ENCODE assay signal across 8 cellular contexts in genomic region chr18:712401-713134, GRCh38. TPM values are rescaled to one million over a fixed set of nuclear protein-coding genes. Genes with fewer than 3 reads are reported as not detected.
A peak's percentile ranks its signal among the peaks of the same experiment; 100 is the strongest.
DNase-seq lines count a peak whose midpoint lies in the region; ATAC-seq, FAIRE-seq and TF ChIP-seq lines count a peak whose summit lies in the region.

A gene with protein sequence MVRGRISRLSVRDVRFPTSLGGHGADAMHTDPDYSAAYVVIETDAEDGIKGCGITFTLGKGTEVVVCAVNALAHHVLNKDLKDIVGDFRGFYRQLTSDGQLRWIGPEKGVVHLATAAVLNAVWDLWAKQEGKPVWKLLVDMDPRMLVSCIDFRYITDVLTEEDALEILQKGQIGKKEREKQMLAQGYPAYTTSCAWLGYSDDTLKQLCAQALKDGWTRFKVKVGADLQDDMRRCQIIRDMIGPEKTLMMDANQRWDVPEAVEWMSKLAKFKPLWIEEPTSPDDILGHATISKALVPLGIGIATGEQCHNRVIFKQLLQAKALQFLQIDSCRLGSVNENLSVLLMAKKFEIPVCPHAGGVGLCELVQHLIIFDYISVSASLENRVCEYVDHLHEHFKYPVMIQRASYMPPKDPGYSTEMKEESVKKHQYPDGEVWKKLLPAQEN (minus strand): TSS chr18:712630. CDS start chr18:712587, 43 bp downstream.

- in situ Hi-C loops in HepG2 (cut with HindIII; ENCODE audit: extremely low pct_ligation_motif_present, low pct_unique_long_range_greater_than_20kb): no loop called here

- H3K9me3 ChIP-seq in HepG2 (ENCODE audit: low read length): no peaks in the 10 kb centered on the region

- ATAC-seq in GM18505 (IDR thresholded peaks at IDR 0.05; ENCODE audit: unreplicated experiment) (peak; percentile 83), HG02970 (IDR thresholded peaks at IDR 0.05; ENCODE audit: low FRiP score, unreplicated experiment) (peak; percentile 85), HepG2 (peak; percentile 96)

- H3K9ac ChIP-seq in HepG2 (ENCODE audit: insufficient read depth, low read depth, low read length): peak within 1 kb of the TSS; percentile 82

- peaks cover 35% of the 10 kb centered on the region for H3K4me1 ChIP-seq in HepG2 (ENCODE audit: insufficient read depth, low read length)

- peak; percentile 84 for TF ChIP-seq RAD21 in HepG2 (CRISPR knock-in tag; IDR thresholded peaks at IDR 0.05)

- peak within 1 kb of the TSS; percentile 70 for H3K27ac ChIP-seq in HepG2 (ENCODE audit: extremely low read length, insufficient read depth, low read length)

- CTCF ChIA-PET in HepG2 (lab: Yijun Ruan, JAX; ENCODE audit: low intra/inter-chr PET ratio, low total read pairs): interaction anchor here (0.7 to 1.6 kb wide), 6 partner anchors 18 to 127 kb away, joined by 3 to 6 read pairs (median 3); no protein-coding TSS in a partner anchor

- WGBS in HepG2 (ENCODE audit: low lambda C conversion rate): 9% methylated on average over 11 of the region's 91 CpGs

- no peak for TF ChIP-seq EP300 in HepG2 (IDR thresholded peaks at IDR 0.05; ENCODE audit: low read depth in 2 of 2, low read length in 2 of 2)
- no peak for TF ChIP-seq EP300 in HepG2 (CRISPR knock-in tag; IDR thresholded peaks at IDR 0.05; ENCODE audit: borderline replicate concordance)

- no peaks in the 10 kb centered on the region for H3K27me3 ChIP-seq in HepG2 (ENCODE audit: control insufficient read depth in 1 of 2, insufficient read depth in 2 of 2, low read length in 2 of 2)

- BruUV-seq in HepG2 (replicated peaks; lab: Mats Ljungman, UMichigan): no TSS peak

- intact Hi-C loops in HepG2 (cut with micrococcal nuclease; ENCODE audit: unreplicated experiment): no loop called here

- peaks cover 33% of the 10 kb centered on the region for H3K79me2 ChIP-seq in HepG2 (ENCODE audit: insufficient read depth, low read length)

- FAIRE-seq in HepG2 (lab: Jason Lieb, UNC): no peak

- peak; percentile 93 for DNase-seq in 8988T
- DNase-seq in NCI-H2227 treated with DMSO at 0.1 percent for 48 hours (lab: John Stamatoyannopoulos, UW): peak; percentile 80
- peak; percentile 61 to 76 for DNase-seq in activated CD4-positive, alpha-beta T cell treated with anti-CD3 and anti-CD28 coated beads, Interleukin-2, amount 50 U/mL, for 24 hours (ENCODE audit: low read depth in 1 of 2, low spot score in 1 of 2)
- peak; percentile 90 for DNase-seq in dermis blood vessel endothelial cell
- peak; percentile 76 for DNase-seq in HepG2 (ENCODE audit: low spot score)
- DNase-seq in stimulated activated CD4-positive, alpha-beta T cell treated with anti-CD3 and anti-CD28 coated beads, Interleukin-4, amount 100 ng/mL, for 1 hour: peak; percentile 85

- POLR2A ChIA-PET in HepG2 (lab: Yijun Ruan, JAX): interaction anchor here (0.6 to 2.1 kb wide), 10 partner anchors 10 to 127 kb away, joined by 3 to 33 read pairs (median 4); partner anchors contain the start of gene TYMS

- H3K4me2 ChIP-seq in HepG2 (ENCODE audit: low read depth, low read length): peak within 1 kb of the TSS; percentile 96

- no peak within 1 kb of the TSS for H2AFZ ChIP-seq in HepG2 (ENCODE audit: low read length)

- peak; percentile 51 for TF ChIP-seq POLR2A in GM18505 (IDR thresholded peaks at IDR 0.05; ENCODE audit: borderline replicate concordance, extremely low read depth, insufficient read depth, insufficient read length)
- peak; percentile 36 to 82; a peak in 2 of 4 replicates for TF ChIP-seq POLR2A in HepG2 (IDR thresholded peaks at IDR 0.05; ENCODE audit: insufficient read depth in 1 of 2, low read depth in 2 of 2, low read length in 2 of 2)

- peak within 1 kb of the TSS; percentile 65 to 79 (median 72) for H3K4me3 ChIP-seq in HepG2 (replicated peaks in 1 of 3; ENCODE audit: insufficient read depth in 1 of 3, low read depth in 2 of 3, low read length in 3 of 3)

- peaks cover 0 to 10% of the 10 kb centered on the region in 2 experiments; a peak in 4 of 5 replicates for H3K36me3 ChIP-seq in HepG2 (replicated peaks in 1 of 2; ENCODE audit: control insufficient read depth in 1 of 2, insufficient read depth in 2 of 2, low read length in 2 of 2)

- TF ChIP-seq CTCF in HepG2 (CRISPR knock-in tag; IDR thresholded peaks at IDR 0.05): peak; percentile 92

- no peaks in the 10 kb centered on the region for H4K20me1 ChIP-seq in HepG2 (ENCODE audit: insufficient read depth, low read length)

TF ChIP-seq in HepG2, 621 proteins besides CTCF, POLR2A, EP300 and RAD21 (continues in another document):
- TF ChIP-seq GABPA (IDR thresholded peaks at IDR 0.05; ENCODE audit: low read depth, low read length) (no peak), GABPA (CRISPR knock-in tag; IDR thresholded peaks at IDR 0.05; ENCODE audit: low read depth) (no peak), ZGPAT (CRISPR knock-in tag; IDR thresholded peaks at IDR 0.05) (peak; percentile 17; the same call in 1 of the 2 replicates), ATM (IDR thresholded peaks at IDR 0.05; ENCODE audit: borderline replicate concordance) (no peak), ARHGAP35 (CRISPR knock-in tag; IDR thresholded peaks at IDR 0.05; ENCODE audit: borderline replicate concordance) (no peak)
- TF ChIP-seq, protein P1, sequence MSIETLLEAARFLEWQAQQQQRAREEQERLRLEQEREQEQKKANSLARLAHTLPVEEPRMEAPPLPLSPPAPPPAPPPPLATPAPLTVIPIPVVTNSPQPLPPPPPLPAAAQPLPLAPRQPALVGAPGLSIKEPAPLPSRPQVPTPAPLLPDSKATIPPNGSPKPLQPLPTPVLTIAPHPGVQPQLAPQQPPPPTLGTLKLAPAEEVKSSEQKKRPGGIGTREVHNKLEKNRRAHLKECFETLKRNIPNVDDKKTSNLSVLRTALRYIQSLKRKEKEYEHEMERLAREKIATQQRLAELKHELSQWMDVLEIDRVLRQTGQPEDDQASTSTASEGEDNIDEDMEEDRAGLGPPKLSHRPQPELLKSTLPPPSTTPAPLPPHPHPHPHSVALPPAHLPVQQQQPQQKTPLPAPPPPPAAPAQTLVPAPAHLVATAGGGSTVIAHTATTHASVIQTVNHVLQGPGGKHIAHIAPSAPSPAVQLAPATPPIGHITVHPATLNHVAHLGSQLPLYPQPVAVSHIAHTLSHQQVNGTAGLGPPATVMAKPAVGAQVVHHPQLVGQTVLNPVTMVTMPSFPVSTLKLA (IDR thresholded peaks at IDR 0.05): no peak
- TF ChIP-seq, protein P2, sequence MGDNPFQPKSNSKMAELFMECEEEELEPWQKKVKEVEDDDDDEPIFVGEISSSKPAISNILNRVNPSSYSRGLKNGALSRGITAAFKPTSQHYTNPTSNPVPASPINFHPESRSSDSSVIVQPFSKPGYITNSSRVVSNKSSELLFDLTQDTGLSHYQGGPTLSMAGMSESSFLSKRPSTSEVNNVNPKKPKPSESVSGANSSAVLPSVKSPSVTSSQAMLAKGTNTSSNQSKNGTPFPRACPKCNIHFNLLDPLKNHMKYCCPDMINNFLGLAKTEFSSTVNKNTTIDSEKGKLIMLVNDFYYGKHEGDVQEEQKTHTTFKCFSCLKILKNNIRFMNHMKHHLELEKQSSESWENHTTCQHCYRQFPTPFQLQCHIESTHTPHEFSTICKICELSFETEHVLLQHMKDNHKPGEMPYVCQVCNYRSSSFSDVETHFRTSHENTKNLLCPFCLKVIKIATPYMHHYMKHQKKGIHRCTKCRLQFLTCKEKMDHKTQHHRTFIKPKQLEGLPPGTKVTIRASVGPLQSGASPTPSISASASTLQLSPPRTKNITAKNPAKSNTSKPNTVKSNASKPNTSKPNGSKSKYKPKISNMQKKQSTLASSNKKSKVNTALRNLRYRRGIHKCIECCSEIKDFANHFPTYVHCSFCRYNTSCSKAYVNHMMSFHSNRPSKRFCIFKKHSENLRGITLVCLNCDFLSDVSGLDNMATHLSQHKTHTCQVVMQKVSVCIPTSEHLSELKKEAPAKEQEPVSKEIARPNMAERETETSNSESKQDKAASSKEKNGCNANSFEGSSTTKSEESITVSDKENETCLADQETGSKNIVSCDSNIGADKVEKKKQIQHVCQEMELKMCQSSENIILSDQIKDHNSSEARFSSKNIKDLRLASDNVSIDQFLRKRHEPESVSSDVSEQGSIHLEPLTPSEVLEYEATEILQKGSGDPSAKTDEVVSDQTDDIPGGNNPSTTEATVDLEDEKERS (CRISPR knock-in tag; IDR thresholded peaks at IDR 0.05): no peak

RNA-seq across cellular contexts. Expression of the gene that starts here (rescaled TPM):
- total RNA-seq in dermis blood vessel endothelial cell (24.5 and 30.1 TPM in 2 replicates), HepG2 (2016; rRNA removed; fragmentation: Illumina TruSeq; extraction: Trizol) (21.1 and 37.6 TPM in 2 replicates)
- 8.2 and 9.8 TPM in 2 replicates for total RNA-seq in HepG2 (2016; cell fraction: cytosol; rRNA removed; fragmentation: Illumina TruSeq; extraction: Trizol; ENCODE audit: low read depth)
- total RNA-seq in HepG2 (2016; cell fraction: insoluble cytoplasmic fraction; rRNA removed; fragmentation: Illumina TruSeq; extraction: Trizol): 25.4 and 34.5 TPM in 2 replicates
- total RNA-seq in HepG2 (2016; cell fraction: membrane; rRNA removed; fragmentation: Illumina TruSeq; extraction: Trizol): 8.9 and 9.6 TPM in 2 replicates
- total RNA-seq in HepG2 (2016; cell fraction: nucleus; rRNA removed; fragmentation: Illumina TruSeq; extraction: Trizol): 59.4 and 77.1 TPM in 2 replicates
- 38.2 and 40.1 TPM in 2 replicates for polyA plus RNA-seq in HepG2 (2011; rRNA removed)
- polyA plus RNA-seq in HepG2 (2011; cell fraction: cytosol; rRNA removed): 10.1 and 10.8 TPM in 2 replicates
- polyA plus RNA-seq in HepG2 (2011; cell fraction: nucleus; rRNA removed): 182 and 188 TPM in 2 replicates
- 22.6 and 32.9 TPM in 2 replicates for polyA plus RNA-seq in HepG2 (2012)
- polyA plus RNA-seq in HepG2 (2016; cell fraction: cytosol; fragmentation: Illumina TruSeq; extraction: Trizol; ENCODE audit: low read depth): 2.2 and 3.1 TPM in 2 replicates
- 23.8 and 27.2 TPM in 2 replicates for polyA plus RNA-seq in HepG2 (2016; cell fraction: insoluble cytoplasmic fraction; fragmentation: Illumina TruSeq; extraction: Trizol; ENCODE audit: low read depth)
- polyA plus RNA-seq in HepG2 (2016; cell fraction: membrane; fragmentation: Illumina TruSeq; extraction: Trizol; ENCODE audit: low read depth): 6.1 and 7.0 TPM in 2 replicates
- 131 and 139 TPM in 2 replicates for polyA plus RNA-seq in HepG2 (2016; cell fraction: nucleus; fragmentation: Illumina TruSeq; extraction: Trizol; ENCODE audit: insufficient read depth, low read depth)
- 73.7 and 121 TPM in 2 replicates for polyA minus RNA-seq in HepG2 (2011; rRNA and poly(A)+ RNA removed; ENCODE audit: low replicate concordance)
- polyA minus RNA-seq in HepG2 (2011; cell fraction: cytosol; rRNA and poly(A)+ RNA removed): 8.3 and 11.0 TPM in 2 replicates
- polyA minus RNA-seq in HepG2 (2011; cell fraction: nucleus; rRNA and poly(A)+ RNA removed): 137 and 147 TPM in 2 replicates

Comparison
In these comparisons a context has a peak if more than half of its experiments do, and no peak if none do; other contexts are left out.
1. Peak in every context shown above with its lines: DNase-seq, ATAC-seq, H3K4me3 ChIP-seq and H3K27ac ChIP-seq.